ENCODE assay signal across 22 cellular contexts in genomic region chr9:132583584-132584304, GRCh38. TPM values are rescaled to one million over a fixed set of nuclear protein-coding genes. Genes with fewer than 3 reads are reported as not detected.
A peak's percentile ranks its signal among the peaks of the same experiment; 100 is the strongest.
DNase-seq lines count a peak whose midpoint lies in the region; ATAC-seq, FAIRE-seq and TF ChIP-seq lines count a peak whose summit lies in the region.
"Had no signal": no experiment of that assay in that cellular context is flagged by ENCODE, and none has a peak within 500 bp of the region (broad histone marks: within the 10 kb centered on the region; RNA-seq: fewer than 3 reads in every experiment).

No MANE protein-coding gene starts in this region.

- ATAC-seq in GM19463 (IDR thresholded peaks at IDR 0.05; ENCODE audit: unreplicated experiment), result no peak

- no peaks in the 10 kb centered on the region for H3K36me3 ChIP-seq in neural cell (ENCODE audit: insufficient read depth, low read length)
- H3K36me3 ChIP-seq: BLaER1, HAP-1, Peyer's patch had no signal

- no peaks in the 10 kb centered on the region for H4K20me1 ChIP-seq in neural cell (ENCODE audit: insufficient read depth)

- H3K9ac ChIP-seq in neural cell (ENCODE audit: low read length), result no peak overlapping the region
- H3K9ac ChIP-seq: BLaER1 had no signal

- TF ChIP-seq RAD21 in neural cell (conservative IDR thresholded peaks at IDR 0.05), result no peak

- peaks cover 0 to 3% (median 0%) of the 10 kb centered on the region in 5 experiments for H3K9me3 Mint-ChIP-seq in brain

- H3F3A ChIP-seq in neural cell (ENCODE audit: insufficient read depth, low read length, poor library complexity, severe bottlenecking), result no peaks in the 10 kb centered on the region

- no peaks in the 10 kb centered on the region for H3K36me3 Mint-ChIP-seq in brain

- no peaks in the 10 kb centered on the region for H3K9me2 ChIP-seq in neural cell (ENCODE audit: insufficient read depth, low read length)

- H3K4me3 Mint-ChIP-seq in brain, result peak overlapping the region in 4 of 5 experiments; percentile 47 to 72 (median 62)

- no peak overlapping the region for H3K27ac ChIP-seq in neural cell (ENCODE audit: low read length)
- H3K27ac ChIP-seq: BLaER1, HL-60, Peyer's patch had no signal

- peaks cover 16% of the 10 kb centered on the region for H3K4me1 Mint-ChIP-seq in brain

- no peak overlapping the region for H2AFZ ChIP-seq in neural cell (ENCODE audit: low read depth, low read length)

- no peaks in the 10 kb centered on the region for H3K9me3 ChIP-seq in neural cell (ENCODE audit: low read length)
- H3K9me3 ChIP-seq: BLaER1, HAP-1 had no signal

- FAIRE-seq in H54 (lab: Jason Lieb, UNC), result no peak
- FAIRE-seq: HTR-8/SVneo had no signal

- peaks cover 99% of the 10 kb centered on the region for H3K27me3 Mint-ChIP-seq in brain

- DNase-seq in Daoy (ENCODE audit: low read depth), result peak; percentile 71
- DNase-seq in H54 (ENCODE audit: insufficient read length, low spot score), result peak; percentile 72
- no peak for DNase-seq in activated naive CD4-positive, alpha-beta T cell treated with anti-CD3 and anti-CD28 coated beads, Interleukin-2, amount 50 U/mL, for 16 hours
- DNase-seq in NCI-H2227 treated with DMSO at 0.1 percent for 48 hours (lab: John Stamatoyannopoulos, UW), result no peak
- DNase-seq: Calu3; CD4-positive, alpha-beta memory T cell; Kasumi-1; NCI-H1092 treated with DMSO at 0.1 percent for 48 hours; NCI-H2081; NCI-H2171 treated with DMSO at 0.1 percent for 48 hours; NCI-H446 treated with DMSO at 0.1 percent for 48 hours; NCI-H69; Peyer's patch; Right ventricle myocardium superior had no signal

- TF ChIP-seq EP300 in neural cell (conservative IDR thresholded peaks at IDR 0.05; ENCODE audit: poor library complexity, severe bottlenecking), result no peak

- H3K4me2 ChIP-seq in neural cell (ENCODE audit: low read length), result no peak overlapping the region
- H3K4me2 ChIP-seq: BLaER1 had no signal

- peak overlapping the region in 3 of 5 experiments; percentile 43 to 81 (median 69) for H3K27ac Mint-ChIP-seq in brain

- H3K79me2 ChIP-seq in neural cell (replicated peaks; ENCODE audit: insufficient read depth, low read length), result no peaks in the 10 kb centered on the region

- no peak for TF ChIP-seq POLR2A in H54 (IDR thresholded peaks at IDR 0.05; ENCODE audit: low read depth, low read length)

- peaks cover 100% of the 10 kb centered on the region for H3K27me3 ChIP-seq in neural cell (ENCODE audit: insufficient read depth, low read depth, low read length)

- no peak overlapping the region for H3K4me3 ChIP-seq in neural cell (ENCODE audit: low read length)
- H3K4me3 ChIP-seq: BLaER1, HAP-1, Peyer's patch had no signal

- TF ChIP-seq CTCF in brain (conservative IDR thresholded peaks at IDR 0.05) (no peak), neural cell (IDR thresholded peaks at IDR 0.05; ENCODE audit: poor library complexity, severe bottlenecking) (no peak)

TF ChIP-seq in neural cell, 6 proteins besides CTCF, POLR2A, EP300 and RAD21:
- peak; percentile 55 for TF ChIP-seq POLR2AphosphoS5 (IDR thresholded peaks at IDR 0.05)
- TF ChIP-seq SMC3 (conservative IDR thresholded peaks at IDR 0.05; ENCODE audit: poor library complexity), result no peak
TF ChIP-seq in neural cell: peak in this region for 1.

RNA-seq across cellular contexts. Expression of gene BARHL1, which starts 1.3 kb away (rescaled TPM):
- total RNA-seq in Daoy (2014; rRNA removed; shearing (Covaris generic)), result not detected in 2 replicates
- polyA plus RNA-seq in brain (ENCODE audit: insufficient read depth, low read depth, low replicate concordance), result 14.4 TPM
- not detected in 2 replicates for polyA plus RNA-seq in neural cell
- polyA minus RNA-seq in neural cell, result not detected in 2 replicates
- total RNA-seq: A673; Calu3; CD4-positive, alpha-beta memory T cell; Peyer's patch; Right ventricle myocardium superior had no signal
- polyA plus RNA-seq: CD4-positive, alpha-beta memory T cell had no signal

Comparison
In these comparisons a context has a peak if more than half of its experiments do, and no peak if none do; other contexts are left out.
1. DNase-seq: peak in Daoy (single experiment) and H54 (single experiment); none in activated naive CD4-positive, alpha-beta T cell treated with anti-CD3 and anti-CD28 coated beads, Interleukin-2, amount 50 U/mL, for 16 hours (single experiment) and NCI-H2227 treated with DMSO at 0.1 percent for 48 hours (single experiment).
2. RNA of gene BARHL1, which starts 1.3 kb away (polyA plus RNA-seq): 14.4 TPM in brain (single experiment); not detected in neural cell; every median in the first group is over 10 times any median in the second.